15 cellular contexts compared by ENCODE assay signal in genomic region chr10:60914676-60915075, GRCh38. TPM values are rescaled to one million over a fixed set of nuclear protein-coding genes. Genes with fewer than 3 reads are reported as not detected.
A peak's percentile ranks its signal among the peaks of the same experiment; 100 is the strongest.
DNase-seq lines count a peak whose midpoint lies in the region; ATAC-seq, FAIRE-seq and TF ChIP-seq lines count a peak whose summit lies in the region.
"Had no signal": no experiment of that assay in that cellular context is flagged by ENCODE, and none has a peak within 500 bp of the region (broad histone marks: within the 10 kb centered on the region; RNA-seq: fewer than 3 reads in every experiment).

No MANE protein-coding gene starts in this region.

- H3K27ac ChIP-seq in kidney (ENCODE audit: low read depth in 2 of 2, low read length in 2 of 2) (no peak overlapping the region), stomach smooth muscle (ENCODE audit: low read length) (peak overlapping the region; percentile 31)

- peaks cover 82% of the 10 kb centered on the region for H3K4me1 Mint-ChIP-seq in chondrocyte (ENCODE audit: low read depth)

- ATAC-seq in GM21576 (IDR thresholded peaks at IDR 0.05; ENCODE audit: unreplicated experiment): no peak
- ATAC-seq in GM18498 (IDR thresholded peaks at IDR 0.05; ENCODE audit: unreplicated experiment): no peak

- H3K27me3 Mint-ChIP-seq in chondrocyte (ENCODE audit: low read depth): no peaks in the 10 kb centered on the region
- H3K27me3 Mint-ChIP-seq: dendritic cell treated with granulocyte-macrophage colony-stimulating factor and Interleukin-4, amounts not matched to agents 40 ng/mL and 50 ng/mL, for 4 days had no signal

- peak overlapping the region; percentile 96 for H3K27ac Mint-ChIP-seq in chondrocyte (ENCODE audit: unreplicated experiment)
- H3K27ac Mint-ChIP-seq: dendritic cell treated with granulocyte-macrophage colony-stimulating factor and Interleukin-4, amounts not matched to agents 40 ng/mL and 50 ng/mL, for 4 days; T-helper 2 cell treated with Interferon-gamma antibody and Interleukin-4, amounts not matched to agents 5 μg/mL and 100 μg/mL, for 36 hours had no signal

- H3K9me3 Mint-ChIP-seq in chondrocyte (ENCODE audit: low read depth): peaks cover 10% of the 10 kb centered on the region
- H3K9me3 Mint-ChIP-seq: T-helper 2 cell treated with Interferon-gamma antibody and Interleukin-4, amounts not matched to agents 5 μg/mL and 100 μg/mL, for 36 hours had no signal

- peaks cover 9% of the 10 kb centered on the region for H3K36me3 Mint-ChIP-seq in chondrocyte (ENCODE audit: low read depth)

- H3K4me3 ChIP-seq in kidney (ENCODE audit: low read length in 2 of 2): no peak overlapping the region
- H3K4me3 ChIP-seq in stomach smooth muscle (ENCODE audit: low read length in 2 of 2): no peak overlapping the region
- H3K4me3 ChIP-seq: skin epidermis had no signal

- FAIRE-seq in kidney (lab: Jason Lieb, UNC): peak; percentile 25

- H3K4me3 Mint-ChIP-seq in chondrocyte (ENCODE audit: unreplicated experiment): no peak overlapping the region
- H3K4me3 Mint-ChIP-seq: dendritic cell treated with granulocyte-macrophage colony-stimulating factor and Interleukin-4, amounts not matched to agents 40 ng/mL and 50 ng/mL, for 4 days; T-helper 2 cell treated with Interferon-gamma antibody and Interleukin-4, amounts not matched to agents 5 μg/mL and 100 μg/mL, for 36 hours had no signal

- peaks cover 2 to 16% of the 10 kb centered on the region in 2 donors for H3K36me3 ChIP-seq in kidney (ENCODE audit: control insufficient read depth in 1 of 2, insufficient read depth in 2 of 2, low read length in 2 of 2)
- peaks cover 0 to 6% of the 10 kb centered on the region in 2 donors for H3K36me3 ChIP-seq in stomach smooth muscle (ENCODE audit: control insufficient read depth in 2 of 2, insufficient read depth in 2 of 2, low read length in 2 of 2)

- intact Hi-C loops in kidney (cut with DNase I): no loop called here

- no peak overlapping the region for H3K9ac ChIP-seq in kidney (ENCODE audit: low read length in 2 of 2)
- H3K9ac ChIP-seq in stomach smooth muscle (ENCODE audit: low read length in 2 of 2): no peak overlapping the region

- TF ChIP-seq CTCF in chondrocyte (IDR thresholded peaks at IDR 0.05): no peak
- no peak for TF ChIP-seq CTCF in kidney (IDR thresholded peaks at IDR 0.05; ENCODE audit: borderline replicate concordance, extremely low read depth, insufficient read depth)
- TF ChIP-seq CTCF in GM13977 (IDR thresholded peaks at IDR 0.05; ENCODE audit: extremely low read depth, insufficient read depth, missing control alignments): no peak

- no peaks in the 10 kb centered on the region for H3K9me3 ChIP-seq in kidney (ENCODE audit: control insufficient read depth in 1 of 2, low read length in 2 of 2)
- H3K9me3 ChIP-seq in stomach smooth muscle (ENCODE audit: control insufficient read depth in 2 of 2, low read length in 2 of 2): no peaks in the 10 kb centered on the region

- no peaks in the 10 kb centered on the region for H3K27me3 ChIP-seq in stomach smooth muscle (ENCODE audit: control insufficient read depth in 1 of 2, insufficient read depth in 2 of 2, low read length in 2 of 2)

- DNase-seq in HCEC 1CT (peak; percentile 99), chondrocyte (ENCODE audit: low spot score) (no peak), kidney (peak; percentile 63), GM13977 (ENCODE audit: low spot score) (no peak), SHP77 treated with DMSO at 0.1 percent for 48 hours (lab: John Stamatoyannopoulos, UW) (no peak)
- DNase-seq: activated CD8-positive, alpha-beta memory T cell treated with anti-CD3 and anti-CD28 coated beads, Interleukin-2, amount 50 U/mL, for 4 hours; DMS 273 treated with DMSO at 0.1 percent for 48 hours; GOT3; NCI-H82 had no signal

- in situ Hi-C loops in GM13977 (cut with MboI; ENCODE audit: low pct_unique_long_range_greater_than_20kb, low sequenced_read_pairs, unreplicated experiment): no loop called here

- peaks cover 0 to 6% of the 10 kb centered on the region in 2 donors for H3K4me1 ChIP-seq in kidney (ENCODE audit: control insufficient read depth in 1 of 2, insufficient read depth in 1 of 2, low read depth in 1 of 2, low read length in 2 of 2)
- H3K4me1 ChIP-seq in stomach smooth muscle (ENCODE audit: control insufficient read depth, insufficient read depth, low read length): peaks cover 19% of the 10 kb centered on the region

RNA-seq across cellular contexts. Expression of gene RHOBTB1, which starts 29.3 kb away (rescaled TPM):
- total RNA-seq in chondrocyte: 18.6 to 19.2 TPM (median 19.0 TPM) in 3 replicates
- 14.6 TPM for total RNA-seq in kidney
- polyA plus RNA-seq in kidney (ENCODE audit: insufficient read depth, low read depth, low replicate concordance): 34.5 TPM

Comparison
In these comparisons a context has a peak if more than half of its experiments do, and no peak if none do; other contexts are left out.
1. DNase-seq: peak in HCEC 1CT (single experiment) and kidney (single experiment); none in chondrocyte (single experiment), GM13977 (single experiment) and SHP77 treated with DMSO at 0.1 percent for 48 hours (single experiment).